Comparison of ENCODE assay signal across 8 cellular contexts in the genomic region with DNA sequence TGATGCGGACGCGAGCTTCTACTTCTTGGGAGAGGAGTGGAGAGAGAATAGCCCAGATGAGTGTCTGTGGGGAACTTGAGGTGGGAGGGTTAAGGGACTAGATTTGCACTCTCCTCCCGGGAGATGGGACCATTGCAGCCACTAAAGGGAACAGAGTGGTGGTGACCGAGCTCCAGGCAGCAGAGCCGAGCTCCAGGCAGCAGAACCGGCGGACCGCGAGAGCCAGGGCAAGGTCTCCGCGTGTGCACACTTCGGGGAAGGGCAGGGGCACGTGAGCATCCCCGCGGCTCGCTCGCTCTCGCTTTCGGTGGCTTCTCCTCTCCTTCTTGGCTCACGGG. TPM values are rescaled to one million over a fixed set of nuclear protein-coding genes. Genes with fewer than 3 reads are reported as not detected.
DNase-seq lines count a peak whose midpoint lies in the region; ATAC-seq and TF ChIP-seq lines count a peak whose summit lies in the region.

No MANE protein-coding gene starts in this region.

- H3K9me3 ChIP-seq in SU-DHL-6 (ENCODE audit: insufficient read depth, low read length) (no peaks in the 10 kb centered on the region), cardiac muscle cell (ENCODE audit: low read depth) (no peaks in the 10 kb centered on the region)

- ATAC-seq in GM19467 (IDR thresholded peaks at IDR 0.05; ENCODE audit: unreplicated experiment) (no peak), HG03432 (IDR thresholded peaks at IDR 0.05; ENCODE audit: unreplicated experiment) (no peak), GM21528 (IDR thresholded peaks at IDR 0.05; ENCODE audit: low FRiP score, unreplicated experiment) (no peak)

- H3K9ac ChIP-seq in SU-DHL-6 (ENCODE audit: low read length): no peak overlapping the region

- H3K4me2 ChIP-seq in SU-DHL-6 (ENCODE audit: low read depth, low read length, poor library complexity, severe bottlenecking): peak overlapping the region; percentile 44

- H4K20me1 ChIP-seq in SU-DHL-6 (ENCODE audit: low read depth, low read length): no peaks in the 10 kb centered on the region

- H3K79me2 ChIP-seq in SU-DHL-6 (ENCODE audit: insufficient read depth, low read length): no peaks in the 10 kb centered on the region

- no peak for TF ChIP-seq CTCF in GM06990 (IDR thresholded peaks at IDR 0.05; ENCODE audit: insufficient read depth, low read length, poor library complexity, severe bottlenecking)
- no peak for TF ChIP-seq CTCF in SU-DHL-6 (IDR thresholded peaks at IDR 0.05; ENCODE audit: insufficient read depth, low read length, poor library complexity, severe bottlenecking)
- TF ChIP-seq CTCF in cardiac muscle cell (IDR thresholded peaks at IDR 0.05; ENCODE audit: low read depth, low read length): no peak
- TF ChIP-seq CTCF in retinal pigment epithelial cell (conservative IDR thresholded peaks at IDR 0.05; ENCODE audit: low read depth, low read length): no peak

- no peak for DNase-seq in GM06990 (ENCODE audit: extremely low read depth, insufficient read length)
- DNase-seq in cardiac muscle cell (ENCODE audit: low read depth in 1 of 2, low spot score in 1 of 2): peak; percentile 22 to 50
- no peak for DNase-seq in retinal pigment epithelial cell (ENCODE audit: low read depth)
- no peak for DNase-seq in HCEC 1CT

- H3K4me3 ChIP-seq in GM06990 (replicated peaks; ENCODE audit: low read depth, low read length): peak overlapping the region; percentile 40; the same call in 1 of the 2 replicates
- no peak overlapping the region for H3K4me3 ChIP-seq in SU-DHL-6 (ENCODE audit: insufficient read depth, low read length, poor library complexity, severe bottlenecking)
- peak overlapping the region; percentile 91 for H3K4me3 ChIP-seq in cardiac muscle cell
- peak overlapping the region; percentile 50 for H3K4me3 ChIP-seq in retinal pigment epithelial cell (ENCODE audit: low read length)

- no peaks in the 10 kb centered on the region for H3K9me2 ChIP-seq in SU-DHL-6 (replicated peaks; ENCODE audit: insufficient read depth, low read length)

- H3K27ac ChIP-seq in SU-DHL-6 (ENCODE audit: low read depth, low read length): no peak overlapping the region
- H3K27ac ChIP-seq in cardiac muscle cell: no peak overlapping the region

- H3K4me1 ChIP-seq in cardiac muscle cell (ENCODE audit: low read depth): peaks cover 11% of the 10 kb centered on the region

- no peaks in the 10 kb centered on the region for H3F3A ChIP-seq in SU-DHL-6 (ENCODE audit: insufficient read depth)

- H3K36me3 ChIP-seq in GM06990 (ENCODE audit: control insufficient read depth, insufficient read depth, low read length): no peaks in the 10 kb centered on the region
- H3K36me3 ChIP-seq in SU-DHL-6 (ENCODE audit: low read length): no peaks in the 10 kb centered on the region
- peaks cover 4% of the 10 kb centered on the region for H3K36me3 ChIP-seq in cardiac muscle cell

- no peak overlapping the region for H2AFZ ChIP-seq in SU-DHL-6 (ENCODE audit: low read depth, low read length, severe bottlenecking)

- H3K27me3 ChIP-seq in GM06990 (replicated peaks; ENCODE audit: control insufficient read depth, insufficient read depth, low read length): peaks cover 14% of the 10 kb centered on the region
- H3K27me3 ChIP-seq in SU-DHL-6 (ENCODE audit: low read length): no peaks in the 10 kb centered on the region
- H3K27me3 ChIP-seq in cardiac muscle cell: no peaks in the 10 kb centered on the region

RNA-seq across cellular contexts. Expression of a gene that starts 1.1 kb away (rescaled TPM):
- 41.9 and 54.6 TPM in 2 replicates for total RNA-seq in cardiac muscle cell
- 41.1 and 52.4 TPM in 2 replicates for polyA plus RNA-seq in cardiac muscle cell

RNA-seq across cellular contexts. Expression of a gene that starts 46.0 kb away (rescaled TPM):
- 5.2 and 7.1 TPM in 2 replicates for total RNA-seq in cardiac muscle cell
- 4.5 and 5.8 TPM in 2 replicates for polyA plus RNA-seq in cardiac muscle cell

Comparison
In these comparisons a context has a peak if more than half of its experiments do, and no peak if none do; other contexts are left out.
1. DNase-seq: peak in cardiac muscle cell (2 of 2); none in GM06990 (single experiment), retinal pigment epithelial cell (single experiment) and HCEC 1CT (single experiment).